8 cellular contexts compared by ENCODE assay signal in the genomic region with DNA sequence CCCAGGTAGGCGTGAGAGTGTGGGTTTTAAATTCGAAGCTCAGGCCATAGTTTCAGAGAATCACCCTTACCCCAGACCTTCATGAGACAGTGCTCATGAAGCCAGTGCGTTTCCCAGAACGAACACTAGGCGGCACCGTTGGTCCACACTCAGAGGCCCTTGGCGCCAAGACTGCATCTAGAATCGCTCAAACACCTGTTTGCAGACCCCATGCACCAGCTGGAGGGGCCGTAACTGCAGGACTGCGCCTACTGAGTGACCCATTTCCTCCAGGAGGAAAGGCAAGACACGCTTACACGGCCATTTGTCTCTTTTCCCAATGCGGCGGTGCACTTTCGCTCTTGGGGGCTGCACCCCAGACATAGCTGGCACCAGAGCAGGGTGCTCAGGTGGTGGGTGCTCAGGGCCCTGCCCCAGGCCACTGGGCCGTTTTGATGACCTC. TPM values are rescaled to one million over a fixed set of nuclear protein-coding genes. Genes with fewer than 3 reads are reported as not detected.
DNase-seq lines count a peak whose midpoint lies in the region; ATAC-seq and TF ChIP-seq lines count a peak whose summit lies in the region.

No MANE protein-coding gene starts in this region.

- H3K4me3 Mint-ChIP-seq in nephron progenitor cell = no peak overlapping the region

- ATAC-seq in GM18909 (IDR thresholded peaks at IDR 0.05; ENCODE audit: poor library complexity, unreplicated experiment) = peak; percentile 81
- ATAC-seq in stimulated activated naive CD8-positive, alpha-beta T cell treated with anti-CD3 and anti-CD28 coated beads, Interleukin-15, Interleukin-2, amounts not matched to agents 100 U/mL and 50 U/mL, for 24 hours = peak; percentile 57

- H3K36me3 Mint-ChIP-seq in nephron progenitor cell (ENCODE audit: low read depth) = no peaks in the 10 kb centered on the region

- no peaks in the 10 kb centered on the region for H3K36me3 ChIP-seq in esophagus squamous epithelium

- no peak overlapping the region for H3K4me3 ChIP-seq in esophagus squamous epithelium

- TF ChIP-seq CTCF in esophagus squamous epithelium (IDR thresholded peaks at IDR 0.05) (peak; percentile 77 to 97 (median 92)), nephron progenitor cell (IDR thresholded peaks at IDR 0.05) (peak; percentile 98)

- peaks cover 16% of the 10 kb centered on the region for H3K4me1 Mint-ChIP-seq in nephron progenitor cell

- no peaks in the 10 kb centered on the region for H3K9me3 Mint-ChIP-seq in nephron progenitor cell

- 2 to 7% methylated on average over 7 to 12 of the region's 16 CpGs for WGBS in esophagus squamous epithelium, 2 donors

- no peaks in the 10 kb centered on the region for H3K9me3 ChIP-seq in esophagus squamous epithelium

- H3K4me1 ChIP-seq in esophagus squamous epithelium = peaks cover 0 to 7% (median 3%) of the 10 kb centered on the region in 3 donors

- H3K27ac Mint-ChIP-seq in nephron progenitor cell = no peak overlapping the region

- H3K27ac ChIP-seq in esophagus squamous epithelium = no peak overlapping the region

- intact Hi-C loops in esophagus squamous epithelium (cut with DNase I) = no loop called here

- peak; percentile 44 to 56 for DNase-seq in AML-193 (lab: John Stamatoyannopoulos, UW)
- DNase-seq in HuH-7 (ENCODE audit: low spot score) = peak; percentile 73
- peak; percentile 81 for DNase-seq in OCI-M1 (lab: John Stamatoyannopoulos, UW)
- DNase-seq in activated T-cell treated with anti-CD3 and anti-CD28 coated beads for 24 hours (ENCODE audit: low read depth) = peak; percentile 76
- no peak for DNase-seq in esophagus squamous epithelium (lab: John Stamatoyannopoulos, UW)
- peak; percentile 86 for DNase-seq in nephron progenitor cell
- DNase-seq in stimulated activated naive CD8-positive, alpha-beta T cell treated with anti-CD3 and anti-CD28 coated beads, Interleukin-15, Interleukin-2, amounts not matched to agents 100 U/mL and 50 U/mL, for 24 hours = peak; percentile 88

- peaks cover 13% of the 10 kb centered on the region for H3K27me3 Mint-ChIP-seq in nephron progenitor cell (ENCODE audit: low read depth, poor library complexity)

- TF ChIP-seq POLR2A in esophagus squamous epithelium (IDR thresholded peaks at IDR 0.05) = no peak

- peaks cover 0 to 22% (median 0%) of the 10 kb centered on the region in 4 donors for H3K27me3 ChIP-seq in esophagus squamous epithelium

RNA-seq across cellular contexts. Expression of a gene that starts 34.0 kb away (rescaled TPM):
- total RNA-seq in esophagus squamous epithelium = 1 to 10 TPM in 2 of 4 donors, under 1 TPM in 2; 0.34 to 1.3 (median 0.91) TPM

RNA-seq across cellular contexts. Expression of a gene that starts 40.1 kb away (rescaled TPM):
- 10 to 100 TPM in 1 of 4 donors, 1 to 10 TPM in 3; 3.5 to 10.9 (median 6.9) TPM for total RNA-seq in esophagus squamous epithelium

RNA-seq across cellular contexts. Expression of a gene that starts 52.0 kb away (rescaled TPM):
- total RNA-seq in esophagus squamous epithelium = 10 to 100 TPM; 37.0 to 65.5 (median 42.1) TPM
